ENCODE assay signal across 26 cellular contexts in the genomic region with DNA sequence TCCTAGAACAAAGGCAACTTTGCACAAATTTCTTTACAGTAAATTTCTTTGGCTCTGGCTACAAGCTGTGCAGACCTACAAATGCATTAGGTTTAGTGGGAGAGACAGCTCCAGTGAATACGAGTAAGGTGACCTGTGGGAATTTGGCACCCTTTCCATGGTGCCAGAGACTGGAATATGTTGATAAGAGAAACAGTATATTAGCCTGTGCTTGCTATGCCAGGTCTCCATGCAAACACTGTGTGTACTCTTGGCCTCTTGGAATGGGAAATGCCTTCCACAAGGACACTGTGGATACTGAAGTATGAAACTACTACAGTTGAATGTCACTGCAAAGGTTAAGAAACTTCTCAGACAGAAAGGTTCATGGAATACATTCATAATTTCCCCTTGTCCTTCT.
"Had no signal": no experiment of that assay in that cellular context is flagged by ENCODE, and none has a peak within 500 bp of the region (broad histone marks: within the 10 kb centered on the region; RNA-seq: fewer than 3 reads in every experiment).

No MANE protein-coding gene starts in this region.

- H3K27ac ChIP-seq: heart right ventricle, hepatocyte, neural progenitor cell, neutrophil, parathyroid adenoma, psoas muscle, skin epidermis, spleen, tibial nerve, uterus had no signal

- H3K4me1 ChIP-seq: neural progenitor cell, parathyroid adenoma, psoas muscle, spleen, tibial nerve, uterus had no signal

- H3K36me3 Mint-ChIP-seq: naive B cell; neural progenitor cell; stimulated activated effector memory CD8-positive, alpha-beta T cell treated with anti-CD3 and anti-CD28 coated beads, Interleukin-12 subunit alpha, Interleukin-12 subunit beta, amount 100 ng/mL, for 72 hours; type B pancreatic cell had no signal

- H3K27ac Mint-ChIP-seq: mesothelial cell of epicardium; naive B cell; natural killer cell; nephron progenitor cell; neural progenitor cell; stimulated activated effector memory CD8-positive, alpha-beta T cell treated with anti-CD3 and anti-CD28 coated beads, Interleukin-12 subunit alpha, Interleukin-12 subunit beta, amount 100 ng/mL, for 72 hours; stimulated activated naive CD8-positive, alpha-beta T cell treated with anti-CD3 and anti-CD28 coated beads, Interleukin-15, Interleukin-2, amounts not matched to agents 100 ng/mL and 50 ng/mL, for 24 hours; type B pancreatic cell had no signal

- H3K9me3 ChIP-seq: neutrophil, psoas muscle, uterus had no signal

- H3K27me3 ChIP-seq: heart right ventricle, hepatocyte, neural progenitor cell, neutrophil, spleen, tibial nerve, uterus had no signal

- H3K9me3 Mint-ChIP-seq: stimulated activated naive CD8-positive, alpha-beta T cell treated with anti-CD3 and anti-CD28 coated beads, Interleukin-15, Interleukin-2, amounts not matched to agents 100 ng/mL and 50 ng/mL, for 24 hours had no signal

- H3K4me1 Mint-ChIP-seq: mesothelial cell of epicardium; naive B cell; natural killer cell; stimulated activated effector memory CD8-positive, alpha-beta T cell treated with anti-CD3 and anti-CD28 coated beads, Interleukin-12 subunit alpha, Interleukin-12 subunit beta, amount 100 ng/mL, for 72 hours had no signal

- ATAC-seq: left lobe of liver; natural killer cell; psoas muscle; sciatic nerve; stimulated activated effector memory CD8-positive, alpha-beta T cell treated with anti-CD3 and anti-CD28 coated beads, Interleukin-12 subunit alpha, Interleukin-12 subunit beta, amount 100 ng/mL, for 72 hours had no signal

- H3K27me3 Mint-ChIP-seq: naive B cell; stimulated activated naive CD8-positive, alpha-beta T cell treated with anti-CD3 and anti-CD28 coated beads, Interleukin-15, Interleukin-2, amounts not matched to agents 100 ng/mL and 50 ng/mL, for 24 hours had no signal

- DNase-seq: heart right ventricle; islet precursor cell; mesendoderm; naive B cell; natural killer cell; nephron progenitor cell; occipital lobe; psoas muscle; spleen; stimulated activated CD4-positive, alpha-beta T cell treated with anti-CD3 and anti-CD28 coated beads, Interleukin-4, amount 100 ng/mL, for 24 hours; stimulated activated naive CD4-positive, alpha-beta T cell; substantia nigra; uterus had no signal

- H3K4me3 Mint-ChIP-seq: mesothelial cell of epicardium; naive B cell; natural killer cell; nephron progenitor cell; neural progenitor cell; stimulated activated effector memory CD8-positive, alpha-beta T cell treated with anti-CD3 and anti-CD28 coated beads, Interleukin-12 subunit alpha, Interleukin-12 subunit beta, amount 100 ng/mL, for 72 hours; stimulated activated naive CD8-positive, alpha-beta T cell treated with anti-CD3 and anti-CD28 coated beads, Interleukin-15, Interleukin-2, amounts not matched to agents 100 ng/mL and 50 ng/mL, for 24 hours; type B pancreatic cell had no signal

- H3K36me3 ChIP-seq: heart right ventricle, neural progenitor cell, neutrophil, spleen, tibial nerve, uterus had no signal

- H3K4me3 ChIP-seq: heart right ventricle, hepatocyte, lung, neural progenitor cell, psoas muscle, skin epidermis, spleen, tibial nerve, uterus had no signal
